ENCODE assay signal across 9 cellular contexts in genomic region chr15:67105065-67105951, GRCh38. TPM values are rescaled to one million over a fixed set of nuclear protein-coding genes. Genes with fewer than 3 reads are reported as not detected.
DNase-seq lines count a peak whose midpoint lies in the region; ATAC-seq and TF ChIP-seq lines count a peak whose summit lies in the region.
"Had no signal": no experiment of that assay in that cellular context is flagged by ENCODE, and none has a peak within 500 bp of the region (broad histone marks: within the 10 kb centered on the region; RNA-seq: fewer than 3 reads in every experiment).

No MANE protein-coding gene starts in this region.

- H3K27me3 ChIP-seq in ascending aorta = no peaks in the 10 kb centered on the region
- H3K27me3 ChIP-seq in thyroid gland = no peaks in the 10 kb centered on the region

- peaks cover 4% of the 10 kb centered on the region for H3K9me3 Mint-ChIP-seq in T-helper 2 cell treated with Interferon-gamma antibody and Interleukin-4, amounts not matched to agents 5 μg/mL and 100 μg/mL, for 36 hours

- WGBS in thyroid gland, 2 donors = 69 to 85% methylated on average over 8 to 10 of the region's 11 CpGs

- intact Hi-C loops in ascending aorta (cut with DNase I) (loop anchor here (1.0 to 5.0 kb wide), 7 partner anchors 25 to 223 kb away; partner anchors contain the start of genes AAGAB, IQCH and SMAD3), thyroid gland (cut with DNase I) (no loop called here)

- H3K27me3 Mint-ChIP-seq in T-helper 2 cell treated with Interferon-gamma antibody and Interleukin-4, amounts not matched to agents 5 μg/mL and 100 μg/mL, for 36 hours (ENCODE audit: low read depth) = no peaks in the 10 kb centered on the region

- POLR2A ChIA-PET in GM10248 (lab: Yijun Ruan, JAX) = interaction anchor here (1.6 kb wide), 1 partner anchor 15 kb away, joined by 3 read pairs; no protein-coding TSS in a partner anchor

- H3K4me3 ChIP-seq in ascending aorta (peak overlapping the region in 1 of 2 donors; percentile 0), thyroid gland (replicated peaks in 1 of 3) (no peak overlapping the region)

- peaks cover 23 to 51% of the 10 kb centered on the region in 2 donors for H3K4me1 ChIP-seq in ascending aorta
- H3K4me1 ChIP-seq in thyroid gland = peaks cover 76 to 98% of the 10 kb centered on the region in 2 donors

- H3K27ac Mint-ChIP-seq in T-helper 2 cell treated with Interferon-gamma antibody and Interleukin-4, amounts not matched to agents 5 μg/mL and 100 μg/mL, for 36 hours = peak overlapping the region; percentile 72

- peaks cover 43% of the 10 kb centered on the region for H3K36me3 Mint-ChIP-seq in T-helper 2 cell treated with Interferon-gamma antibody and Interleukin-4, amounts not matched to agents 5 μg/mL and 100 μg/mL, for 36 hours (ENCODE audit: low read depth)

- ATAC-seq in GM21390 (IDR thresholded peaks at IDR 0.05; ENCODE audit: unreplicated experiment) = no peak
- ATAC-seq in HG03354 (IDR thresholded peaks at IDR 0.05; ENCODE audit: poor library complexity, severe bottlenecking, unreplicated experiment) = no peak

- H3K9me3 ChIP-seq in ascending aorta = no peaks in the 10 kb centered on the region
- no peaks in the 10 kb centered on the region for H3K9me3 ChIP-seq in thyroid gland

- CTCF ChIA-PET in GM10248 (lab: Yijun Ruan, JAX) = interaction anchor here (1.2 to 3.4 kb wide), 4 partner anchors 23 to 91 kb away, joined by 3 to 9 read pairs (median 4); no protein-coding TSS in a partner anchor

- TF ChIP-seq CTCF in ascending aorta (IDR thresholded peaks at IDR 0.05) (peak in 1 of 3 experiments; percentile 52), thyroid gland (IDR thresholded peaks at IDR 0.05) (peak in 1 of 6 experiments; percentile 4), GM10248 (IDR thresholded peaks at IDR 0.05; ENCODE audit: control extremely low read depth, extremely low read depth, low read depth, missing control alignments) (no peak)

- H3K4me1 Mint-ChIP-seq in T-helper 2 cell treated with Interferon-gamma antibody and Interleukin-4, amounts not matched to agents 5 μg/mL and 100 μg/mL, for 36 hours (ENCODE audit: low read depth) = peaks cover 66% of the 10 kb centered on the region

- TF ChIP-seq POLR2A in thyroid gland (IDR thresholded peaks at IDR 0.05) = no peak

- peak overlapping the region; percentile 84 to 85 for H3K27ac ChIP-seq in ascending aorta
- peak overlapping the region in 2 of 3 donors; percentile 74 to 77 for H3K27ac ChIP-seq in thyroid gland
- H3K27ac ChIP-seq: C4-2B had no signal

- H3K36me3 ChIP-seq in ascending aorta (no peaks in the 10 kb centered on the region), thyroid gland (no peaks in the 10 kb centered on the region)

- peak overlapping the region; percentile 53 for H3K4me3 Mint-ChIP-seq in T-helper 2 cell treated with Interferon-gamma antibody and Interleukin-4, amounts not matched to agents 5 μg/mL and 100 μg/mL, for 36 hours

- no peak for DNase-seq in T-helper 2 cell treated with Interferon-gamma antibody and Interleukin-4, amounts not matched to agents 5 μg/mL and 100 μg/mL, for 36 hours (ENCODE audit: low spot score)
- DNase-seq in T-helper 2 cell (no peak), ascending aorta (ENCODE audit: low spot score in 2 of 2) (peak in 1 of 2 donors; percentile 93), kidney glomerular epithelial cell (lab: John Stamatoyannopoulos, UW) (peak; percentile 95), thyroid gland (no peak), GM10248 (ENCODE audit: extremely low spot score) (no peak)

RNA-seq across cellular contexts. Expression of gene SMAD3, which starts 39.9 kb away (rescaled TPM):
- total RNA-seq in ascending aorta (89.3 TPM), thyroid gland (10 to 100 TPM; 33.6 to 66.5 (median 47.3) TPM)
